In genomic region chr7:78578701-78579100, GRCh38 we compare ENCODE assay signal across 21 cellular contexts.
"Had no signal": no experiment of that assay in that cellular context is flagged by ENCODE, and none has a peak within 500 bp of the region (broad histone marks: within the 10 kb centered on the region; RNA-seq: fewer than 3 reads in every experiment).

No MANE protein-coding gene starts in this region.

- H3K4me3 ChIP-seq: breast epithelium, esophagus squamous epithelium, mucosa of descending colon, pancreas, sigmoid colon, spleen, testis, upper lobe of left lung had no signal

- H3K36me3 Mint-ChIP-seq: activated CD4-positive, alpha-beta memory T cell treated with anti-CD3 and anti-CD28 coated beads for 36 hours; activated CD8-positive, alpha-beta memory T cell treated with anti-CD3 and anti-CD28 coated beads, Interleukin-2, amount 10 ng/mL, durations not matched to agents 7 days and 5 days; memory B cell; naive B cell; stimulated activated memory B cell treated with anti-CD40 and anti-IgM and Interleukin-4, amounts not matched to agents 10 μg/mL and 1 μg/mL and 100 μg/mL, for 72 hours had no signal

- H3K4me1 ChIP-seq: breast epithelium, esophagus squamous epithelium, pancreas, sigmoid colon, spleen, testis, upper lobe of left lung had no signal

- H3K27ac Mint-ChIP-seq: activated CD4-positive, alpha-beta memory T cell treated with anti-CD3 and anti-CD28 coated beads for 36 hours; activated CD4-positive, alpha-beta T cell treated with anti-CD3 and anti-CD28 coated beads for 36 hours; activated CD8-positive, alpha-beta memory T cell treated with anti-CD3 and anti-CD28 coated beads, Interleukin-2, amount 10 ng/mL, durations not matched to agents 7 days and 5 days; activated T-helper 17 cell treated with anti-CD3 and anti-CD28 coated beads, Interleukin-2, amount 50 U/mL, for 72 hours; dendritic cell treated with granulocyte-macrophage colony-stimulating factor and Interleukin-4, amounts not matched to agents 40 ng/mL and 50 ng/mL, for 4 days; memory B cell; naive B cell; stimulated activated memory B cell treated with anti-CD40 and anti-IgM and Interleukin-4, amounts not matched to agents 10 μg/mL and 1 μg/mL and 100 μg/mL, for 72 hours had no signal

- ATAC-seq: activated CD4-positive, alpha-beta T cell treated with anti-CD3 and anti-CD28 coated beads for 36 hours; activated CD8-positive, alpha-beta memory T cell treated with anti-CD3 and anti-CD28 coated beads, Interleukin-2, amount 10 ng/mL, durations not matched to agents 7 days and 5 days; activated T-helper 17 cell treated with anti-CD3 and anti-CD28 coated beads, Interleukin-2, amount 50 U/mL, for 72 hours; mucosa of descending colon; pancreas; stimulated activated memory B cell treated with anti-CD40 and anti-IgM and Interleukin-4, amounts not matched to agents 10 μg/mL and 1 μg/mL and 100 μg/mL, for 72 hours had no signal

- H3K27ac ChIP-seq: breast epithelium, esophagus squamous epithelium, pancreas, sigmoid colon, spleen, testis, upper lobe of left lung, WERI-Rb-1 had no signal

- H3K4me3 Mint-ChIP-seq: activated CD4-positive, alpha-beta memory T cell treated with anti-CD3 and anti-CD28 coated beads for 36 hours; activated CD4-positive, alpha-beta T cell treated with anti-CD3 and anti-CD28 coated beads for 36 hours; activated CD8-positive, alpha-beta memory T cell treated with anti-CD3 and anti-CD28 coated beads, Interleukin-2, amount 10 ng/mL, durations not matched to agents 7 days and 5 days; activated T-helper 17 cell treated with anti-CD3 and anti-CD28 coated beads, Interleukin-2, amount 50 U/mL, for 72 hours; dendritic cell treated with granulocyte-macrophage colony-stimulating factor and Interleukin-4, amounts not matched to agents 40 ng/mL and 50 ng/mL, for 4 days; memory B cell; naive B cell; stimulated activated memory B cell treated with anti-CD40 and anti-IgM and Interleukin-4, amounts not matched to agents 10 μg/mL and 1 μg/mL and 100 μg/mL, for 72 hours had no signal

- DNase-seq: activated CD4-positive, alpha-beta memory T cell treated with anti-CD3 and anti-CD28 coated beads for 36 hours; activated CD4-positive, alpha-beta T cell treated with anti-CD3 and anti-CD28 coated beads for 36 hours; activated CD8-positive, alpha-beta memory T cell treated with anti-CD3 and anti-CD28 coated beads, Interleukin-2, amount 10 ng/mL, durations not matched to agents 7 days and 5 days; activated naive CD4-positive, alpha-beta T cell; aorta; effector memory CD4-positive, alpha-beta T cell; esophagus squamous epithelium; mucosa of descending colon; naive B cell; pancreas; sigmoid colon; spleen; stimulated activated CD4-positive, alpha-beta T cell treated with anti-CD3 and anti-CD28 coated beads, Interleukin-4, amount 100 ng/mL, for 4 hours; testis; upper lobe of left lung; WERI-Rb-1 had no signal

- H3K9me3 Mint-ChIP-seq: activated CD4-positive, alpha-beta memory T cell treated with anti-CD3 and anti-CD28 coated beads for 36 hours; activated T-helper 17 cell treated with anti-CD3 and anti-CD28 coated beads, Interleukin-2, amount 50 U/mL, for 72 hours; memory B cell; stimulated activated memory B cell treated with anti-CD40 and anti-IgM and Interleukin-4, amounts not matched to agents 10 μg/mL and 1 μg/mL and 100 μg/mL, for 72 hours had no signal

- H3K9me3 ChIP-seq: breast epithelium, esophagus squamous epithelium, mucosa of descending colon, pancreas, sigmoid colon, testis, upper lobe of left lung had no signal

- H3K27me3 ChIP-seq: breast epithelium, esophagus squamous epithelium, pancreas, sigmoid colon, spleen, testis, upper lobe of left lung had no signal

- H3K4me1 Mint-ChIP-seq: activated CD4-positive, alpha-beta T cell treated with anti-CD3 and anti-CD28 coated beads for 36 hours; activated CD8-positive, alpha-beta memory T cell treated with anti-CD3 and anti-CD28 coated beads, Interleukin-2, amount 10 ng/mL, durations not matched to agents 7 days and 5 days; activated T-helper 17 cell treated with anti-CD3 and anti-CD28 coated beads, Interleukin-2, amount 50 U/mL, for 72 hours; memory B cell; naive B cell; stimulated activated memory B cell treated with anti-CD40 and anti-IgM and Interleukin-4, amounts not matched to agents 10 μg/mL and 1 μg/mL and 100 μg/mL, for 72 hours had no signal

- H3K36me3 ChIP-seq: breast epithelium, esophagus squamous epithelium, pancreas, sigmoid colon, spleen, upper lobe of left lung, WERI-Rb-1 had no signal

- H3K27me3 Mint-ChIP-seq: activated CD4-positive, alpha-beta memory T cell treated with anti-CD3 and anti-CD28 coated beads for 36 hours; activated CD4-positive, alpha-beta T cell treated with anti-CD3 and anti-CD28 coated beads for 36 hours; activated CD8-positive, alpha-beta memory T cell treated with anti-CD3 and anti-CD28 coated beads, Interleukin-2, amount 10 ng/mL, durations not matched to agents 7 days and 5 days; activated T-helper 17 cell treated with anti-CD3 and anti-CD28 coated beads, Interleukin-2, amount 50 U/mL, for 72 hours; dendritic cell treated with granulocyte-macrophage colony-stimulating factor and Interleukin-4, amounts not matched to agents 40 ng/mL and 50 ng/mL, for 4 days; memory B cell; naive B cell; stimulated activated memory B cell treated with anti-CD40 and anti-IgM and Interleukin-4, amounts not matched to agents 10 μg/mL and 1 μg/mL and 100 μg/mL, for 72 hours had no signal
